ENCODE assay signal across 1 cellular context in genomic region chr19:15161028-15161984, GRCh38.
TF ChIP-seq lines count a peak whose summit lies in the region.

No MANE protein-coding gene starts in this region.

TF ChIP-seq in K562, 482 proteins besides CTCF, POLR2A, EP300 and RAD21 (continued from another document):
- TF ChIP-seq PREB (CRISPR knock-in tag; IDR thresholded peaks at IDR 0.05) (no peak), STAT6 (CRISPR knock-in tag; IDR thresholded peaks at IDR 0.05) (no peak), ZNF224 (CRISPR knock-in tag; IDR thresholded peaks at IDR 0.05) (no peak), SNAPC5 (CRISPR knock-in tag; IDR thresholded peaks at IDR 0.05) (no peak), FOXA1 (IDR thresholded peaks at IDR 0.05; ENCODE audit: borderline replicate concordance) (no peak), SMC3 (conservative IDR thresholded peaks at IDR 0.05; ENCODE audit: insufficient read depth, low read depth, low read length) (peak; percentile 59; the same call in 1 of the 2 replicates), HNRNPH1 (optimal IDR thresholded peaks at IDR 0.05; ENCODE audit: low read depth, low read length) (no peak), STAG1 (CRISPR knock-in tag; IDR thresholded peaks at IDR 0.05; ENCODE audit: borderline replicate concordance) (peak; percentile 43; the same call in 1 of the 2 replicates), MAX (CRISPR knock-in tag; IDR thresholded peaks at IDR 0.05) (no peak), ZBTB49 (CRISPR knock-in tag; IDR thresholded peaks at IDR 0.05; ENCODE audit: borderline replicate concordance) (no peak), BCL6 (CRISPR knock-in tag; IDR thresholded peaks at IDR 0.05) (no peak), KLF6 (CRISPR knock-in tag; IDR thresholded peaks at IDR 0.05; ENCODE audit: borderline replicate concordance) (no peak)
- TF ChIP-seq, protein P1, sequence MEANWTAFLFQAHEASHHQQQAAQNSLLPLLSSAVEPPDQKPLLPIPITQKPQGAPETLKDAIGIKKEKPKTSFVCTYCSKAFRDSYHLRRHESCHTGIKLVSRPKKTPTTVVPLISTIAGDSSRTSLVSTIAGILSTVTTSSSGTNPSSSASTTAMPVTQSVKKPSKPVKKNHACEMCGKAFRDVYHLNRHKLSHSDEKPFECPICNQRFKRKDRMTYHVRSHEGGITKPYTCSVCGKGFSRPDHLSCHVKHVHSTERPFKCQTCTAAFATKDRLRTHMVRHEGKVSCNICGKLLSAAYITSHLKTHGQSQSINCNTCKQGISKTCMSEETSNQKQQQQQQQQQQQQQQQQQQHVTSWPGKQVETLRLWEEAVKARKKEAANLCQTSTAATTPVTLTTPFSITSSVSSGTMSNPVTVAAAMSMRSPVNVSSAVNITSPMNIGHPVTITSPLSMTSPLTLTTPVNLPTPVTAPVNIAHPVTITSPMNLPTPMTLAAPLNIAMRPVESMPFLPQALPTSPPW (CRISPR knock-in tag; IDR thresholded peaks at IDR 0.05), result 0 out of 2 replicates have a peak, but pooled peaks have one; percentile 11
